Comparison of ENCODE assay signal across 10 cellular contexts in the genomic region with DNA sequence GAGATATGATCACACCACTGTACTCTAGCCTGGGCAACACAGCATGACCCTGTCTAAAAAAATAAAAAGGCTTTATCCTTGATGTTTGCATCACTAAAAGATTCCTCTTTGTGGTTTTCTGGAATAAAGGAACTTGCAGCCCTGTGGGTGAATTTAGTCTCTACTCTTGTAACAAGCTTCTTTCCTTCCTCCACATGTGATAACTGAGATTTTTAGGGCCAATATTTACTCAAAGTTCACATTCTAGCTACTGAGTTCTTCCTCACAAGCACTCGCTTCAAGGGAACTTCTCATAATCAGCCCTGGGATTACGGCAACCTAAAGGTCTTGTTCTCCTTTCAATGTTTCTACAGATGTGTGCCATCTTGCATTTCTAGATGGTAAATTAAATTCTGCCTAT.
"Had no signal": no experiment of that assay in that cellular context is flagged by ENCODE, and none has a peak within 500 bp of the region (broad histone marks: within the 10 kb centered on the region; RNA-seq: fewer than 3 reads in every experiment).

No MANE protein-coding gene starts in this region.

- H3K4me3 ChIP-seq: GM23248, HAP-1 had no signal

- H3K27ac Mint-ChIP-seq: HFFc6, IgD-negative memory B cell had no signal

- DNase-seq: GOT3, H7, HFFc6, KBM-7 had no signal

- H3K36me3 ChIP-seq: HAP-1 had no signal

- H3K9me3 ChIP-seq: HAP-1 had no signal

- H3K27ac ChIP-seq: GM23248, HL-60 had no signal

- H3K4me1 Mint-ChIP-seq: IgD-negative memory B cell had no signal

- H3K9me3 Mint-ChIP-seq: HFFc6 had no signal

- H3K4me1 ChIP-seq: HAP-1 had no signal

- H3K9ac ChIP-seq: GM23248 had no signal

- H3K4me3 Mint-ChIP-seq: HFFc6 had no signal

- ATAC-seq: HCT116, HepG2 had no signal

- H2AFZ ChIP-seq: GM23248 had no signal
